In the genomic region with DNA sequence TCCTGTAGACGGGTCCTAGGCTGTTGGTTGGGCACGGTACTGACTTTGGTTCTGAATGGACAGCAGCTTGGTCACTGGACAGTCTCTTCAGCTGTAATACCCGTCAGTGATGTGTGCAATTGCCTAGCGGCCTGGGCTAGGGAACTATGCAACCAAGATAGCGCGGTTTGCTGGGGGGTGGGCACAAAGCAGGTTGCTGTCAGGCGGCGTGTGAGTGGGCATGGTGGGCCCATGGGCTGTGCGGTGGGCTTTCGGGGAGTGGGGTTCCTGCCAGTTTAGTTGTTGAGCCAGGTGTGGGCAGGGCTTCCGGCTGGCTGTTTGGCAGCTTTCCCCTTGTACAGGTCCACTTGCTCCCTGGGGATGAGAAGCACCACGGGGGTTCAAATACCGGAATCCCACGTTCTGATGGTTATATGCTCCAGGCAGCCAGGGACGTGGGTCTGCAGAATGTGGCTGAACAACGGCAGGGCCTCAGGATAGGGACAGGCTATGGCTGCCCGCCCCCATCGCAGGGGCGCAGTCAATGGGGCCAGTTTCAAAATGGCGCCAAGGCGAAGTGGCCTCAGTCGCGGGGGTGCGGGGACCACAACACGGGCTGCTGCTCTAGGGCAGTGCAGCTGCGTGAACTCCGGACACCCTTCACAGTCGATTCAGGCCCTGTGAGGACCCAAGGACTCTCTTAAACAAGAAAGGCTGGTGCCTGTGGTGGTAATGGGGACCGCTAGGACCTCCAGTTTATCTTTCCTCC, we compare ENCODE assay signal across 23 cellular contexts.
"Had no signal": no experiment of that assay in that cellular context is flagged by ENCODE, and none has a peak within 500 bp of the region (broad histone marks: within the 10 kb centered on the region; RNA-seq: fewer than 3 reads in every experiment).

No MANE protein-coding gene starts in this region.

- H3K4me2 ChIP-seq: neural progenitor cell had no signal

- H3K4me3 ChIP-seq: lung, neural progenitor cell, ovary, right atrium auricular region, skin epidermis, stomach, thoracic aorta, tibial artery, vagina had no signal

- H3K27me3 ChIP-seq: neural progenitor cell, ovary, right atrium auricular region, stomach, tibial artery, vagina had no signal

- H2AFZ ChIP-seq: neural progenitor cell had no signal

- DNase-seq: hypothalamus; immature natural killer cell; mesendoderm; naive B cell; natural killer cell; nephron progenitor cell; ovary; stimulated activated CD4-positive, alpha-beta T cell treated with anti-CD3 and anti-CD28 coated beads, Interleukin-12 subunit alpha, Interleukin-12 subunit beta, amount 100 ng/mL, for 4 hours; stimulated activated CD4-positive, alpha-beta T cell treated with anti-CD3 and anti-CD28 coated beads, Interleukin-15, amount 100 ng/mL, for 24 hours; stimulated activated CD4-positive, alpha-beta T cell treated with anti-CD3 and anti-CD28 coated beads, Interleukin-2, amount 100 ng/mL, for 24 hours; stimulated activated CD4-positive, alpha-beta T cell treated with anti-CD3 and anti-CD28 coated beads, Interleukin-4, amount 100 ng/mL, for 1 hour; stimulated activated naive B cell treated with anti-CD40 and anti-IgM and Interleukin-4, amounts not matched to agents 10 μg/mL and 1 μg/mL and 100 μg/mL, for 72 hours; stimulated activated naive CD8-positive, alpha-beta T cell treated with anti-CD3 and anti-CD28 coated beads, Interleukin-15, Interleukin-2, amounts not matched to agents 100 U/mL and 50 U/mL, for 24 hours; stomach; tibial artery; trophoblast cell had no signal

- H3K36me3 ChIP-seq: neural progenitor cell, ovary, right atrium auricular region, stomach, thoracic aorta, tibial artery, vagina had no signal

- H3K4me1 ChIP-seq: right atrium auricular region, stomach, tibial artery, vagina had no signal

- H3K9me3 ChIP-seq: ovary, right atrium auricular region, thoracic aorta, tibial artery, vagina had no signal

- H3K9ac ChIP-seq: neural progenitor cell had no signal

- H3K27ac ChIP-seq: neural progenitor cell, ovary, right atrium auricular region, skin epidermis, stomach, thoracic aorta, tibial artery, vagina had no signal

- ATAC-seq: natural killer cell; sciatic nerve; stimulated activated naive B cell treated with anti-CD40 and anti-IgM and Interleukin-4, amounts not matched to agents 10 μg/mL and 1 μg/mL and 100 μg/mL, for 72 hours; stimulated activated naive CD8-positive, alpha-beta T cell treated with anti-CD3 and anti-CD28 coated beads, Interleukin-15, Interleukin-2, amounts not matched to agents 100 U/mL and 50 U/mL, for 24 hours had no signal
